27 cellular contexts compared by ENCODE assay signal in the genomic region with DNA sequence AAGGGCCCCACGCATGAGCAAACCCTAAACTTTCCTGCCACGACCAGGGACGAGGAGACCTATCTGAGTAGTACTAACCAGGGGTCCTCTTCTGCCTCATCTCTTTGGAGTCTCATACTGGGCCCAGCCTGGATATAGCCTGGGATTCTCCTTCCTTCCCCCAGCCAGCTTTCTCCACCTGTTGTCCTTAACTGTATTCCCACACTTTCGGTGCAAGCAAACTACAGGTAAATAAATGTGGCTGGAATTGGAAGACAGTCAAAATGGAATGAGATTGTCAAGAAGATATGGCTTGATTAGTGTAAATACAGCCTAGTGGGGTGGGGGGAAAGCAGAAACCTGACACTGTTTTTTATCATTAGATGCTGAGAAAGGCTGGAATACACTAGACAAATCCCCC. TPM values are rescaled to one million over a fixed set of nuclear protein-coding genes. Genes with fewer than 3 reads are reported as not detected.
DNase-seq lines count a peak whose midpoint lies in the region; ATAC-seq and TF ChIP-seq lines count a peak whose summit lies in the region.
"Had no signal": no experiment of that assay in that cellular context is flagged by ENCODE, and none has a peak within 500 bp of the region (broad histone marks: within the 10 kb centered on the region; RNA-seq: fewer than 3 reads in every experiment).

No MANE protein-coding gene starts in this region.

- no peaks in the 10 kb centered on the region for H3K27me3 Mint-ChIP-seq in activated naive CD8-positive, alpha-beta T cell treated with anti-CD3 and anti-CD28 coated beads for 36 hours

- ATAC-seq in body of pancreas = peak; percentile 88
- ATAC-seq in HG02798 (IDR thresholded peaks at IDR 0.05; ENCODE audit: poor library complexity, unreplicated experiment) = no peak
- ATAC-seq: CD8-positive, alpha-beta T cell; GM12878 had no signal

- H3K27ac Mint-ChIP-seq in activated naive CD8-positive, alpha-beta T cell treated with anti-CD3 and anti-CD28 coated beads for 36 hours = no peak overlapping the region
- H3K27ac Mint-ChIP-seq: CD8-positive, alpha-beta T cell had no signal

- intact Hi-C loops in body of pancreas (cut with DNase I) = no loop called here

- DNase-seq in COR-L47 (lab: John Stamatoyannopoulos, UW) (peak; percentile 6), NCI-H2029 treated with DMSO at 0.1 percent for 48 hours (lab: John Stamatoyannopoulos, UW) (peak; percentile 87), body of pancreas (peak; percentile 49 to 70 (median 65)), NCI-H526 treated with DMSO at 0.1 percent for 48 hours (lab: John Stamatoyannopoulos, UW) (no peak)
- no peak for DNase-seq in activated naive CD8-positive, alpha-beta T cell treated with anti-CD3 and anti-CD28 coated beads for 36 hours
- DNase-seq: C1 segment of cervical spinal cord; CD8-positive, alpha-beta T cell; DMS 273 treated with DMSO at 0.1 percent for 48 hours; DMS79; EL; GDM1; GM23248; H7; IMR-90; KG1; MM.1S; NCI-H2081 treated with DMSO at 0.1 percent for 48 hours; NCI-H2227 treated with DMSO at 0.1 percent for 48 hours; NCI-H774; Right ventricle myocardium superior; T-helper 2 cell had no signal

- H3K36me3 ChIP-seq in body of pancreas (replicated peaks in 1 of 2; ENCODE audit: insufficient read depth in 1 of 2, low read depth in 2 of 2) = no peaks in the 10 kb centered on the region
- H3K36me3 ChIP-seq: SJSA1 had no signal

- peaks cover 10% of the 10 kb centered on the region for H3K9me3 Mint-ChIP-seq in activated naive CD8-positive, alpha-beta T cell treated with anti-CD3 and anti-CD28 coated beads for 36 hours
- H3K9me3 Mint-ChIP-seq: CD8-positive, alpha-beta T cell had no signal

- no peak overlapping the region for H3K4me3 Mint-ChIP-seq in activated naive CD8-positive, alpha-beta T cell treated with anti-CD3 and anti-CD28 coated beads for 36 hours
- H3K4me3 Mint-ChIP-seq: CD8-positive, alpha-beta T cell had no signal

- H3K9me3 ChIP-seq in body of pancreas = no peaks in the 10 kb centered on the region
- H3K9me3 ChIP-seq: SJSA1 had no signal

- H3K4me1 ChIP-seq in body of pancreas = peaks cover 53% of the 10 kb centered on the region
- H3K4me1 ChIP-seq: SJSA1 had no signal

- 23 to 51% methylated on average over 4 of the region's 4 CpGs for WGBS in body of pancreas, 2 donors

- TF ChIP-seq POLR2A in body of pancreas (IDR thresholded peaks at IDR 0.05) = no peak

- peaks cover 28% of the 10 kb centered on the region for H3K4me1 Mint-ChIP-seq in activated naive CD8-positive, alpha-beta T cell treated with anti-CD3 and anti-CD28 coated beads for 36 hours

- no peak for TF ChIP-seq CTCF in C4-2B (conservative IDR thresholded peaks at IDR 0.05)
- no peak for TF ChIP-seq CTCF in body of pancreas (IDR thresholded peaks at IDR 0.05)

- peaks cover 21% of the 10 kb centered on the region for H3K36me3 Mint-ChIP-seq in activated naive CD8-positive, alpha-beta T cell treated with anti-CD3 and anti-CD28 coated beads for 36 hours
- H3K36me3 Mint-ChIP-seq: CD8-positive, alpha-beta T cell had no signal

- no peak overlapping the region for H3K4me3 ChIP-seq in body of pancreas
- H3K4me3 ChIP-seq: GM12878, GM23248, SJSA1 had no signal

- no peaks in the 10 kb centered on the region for H3K27me3 ChIP-seq in body of pancreas
- H3K27me3 ChIP-seq: SJSA1 had no signal

- H3K27ac ChIP-seq in C4-2B = peak overlapping the region; percentile 41; the same call in 1 of the 2 replicates
- peak overlapping the region; percentile 15 to 59 (median 50) for H3K27ac ChIP-seq in body of pancreas
- H3K27ac ChIP-seq: GM23248, SJSA1 had no signal

RNA-seq across cellular contexts. Expression of a gene that starts 23.5 kb away (rescaled TPM):
- 1 to 10 TPM in 1 of 2 donors, not detected in 1; 2.3 TPM for total RNA-seq in body of pancreas
- 1 to 10 TPM; 1.2 to 1.3 TPM for total RNA-seq in activated naive CD8-positive, alpha-beta T cell treated with anti-CD3 and anti-CD28 coated beads for 36 hours
- total RNA-seq: A673, GM23248, H7, IMR-90, NCI-H460, SJSA1 had no signal

Comparison
In these comparisons a context has a peak if more than half of its experiments do, and no peak if none do; other contexts are left out.
1. DNase-seq: peak in COR-L47 (single experiment), NCI-H2029 treated with DMSO at 0.1 percent for 48 hours (single experiment) and body of pancreas (4 of 4); none in NCI-H526 treated with DMSO at 0.1 percent for 48 hours (single experiment) and activated naive CD8-positive, alpha-beta T cell treated with anti-CD3 and anti-CD28 coated beads for 36 hours (single experiment).